13 cellular contexts compared by ENCODE assay signal in genomic region chr15:91338763-91339162, GRCh38.
A peak's percentile ranks its signal among the peaks of the same experiment; 100 is the strongest.
DNase-seq lines count a peak whose midpoint lies in the region; ATAC-seq and TF ChIP-seq lines count a peak whose summit lies in the region.
"Had no signal": no experiment of that assay in that cellular context is flagged by ENCODE, and none has a peak within 500 bp of the region (broad histone marks: within the 10 kb centered on the region; RNA-seq: fewer than 3 reads in every experiment).

No MANE protein-coding gene starts in this region.

- H3K4me3 ChIP-seq in Karpas-422 (ENCODE audit: low read length) (no peak overlapping the region), adipocyte (ENCODE audit: low read length) (no peak overlapping the region), tibial nerve (no peak overlapping the region)

- no TSS peak for BruUV-seq in Calu3 (replicated peaks; lab: Mats Ljungman, UMichigan)

- peak; percentile 17 for DNase-seq in Calu3
- peak; percentile 41 for DNase-seq in Karpas-422
- peak; percentile 15 for DNase-seq in adipocyte (ENCODE audit: low read depth)
- DNase-seq in iris pigment epithelial cell (ENCODE audit: low read depth): peak; percentile 14
- no peak for DNase-seq in tibial nerve (ENCODE audit: low spot score in 2 of 2)
- DNase-seq in activated effector memory CD4-positive, alpha-beta T cell treated with Interleukin-2 at 50 U/mL for 16 hours: no peak
- DNase-seq: activated naive CD4-positive, alpha-beta T cell; COR-L47; immature natural killer cell; NK-92 treated with Interleukin-12 subunit alpha and Interleukin-12 subunit beta, amount 100 ng/mL, for 24 hours had no signal

- no peaks in the 10 kb centered on the region for H4K20me1 ChIP-seq in Karpas-422 (ENCODE audit: insufficient read depth, low read depth, low read length)

- intact Hi-C loops in Calu3 (cut with micrococcal nuclease; ENCODE audit: unreplicated experiment): no loop called here

- no peak overlapping the region for H3K27ac ChIP-seq in Karpas-422 (ENCODE audit: low read length)
- no peak overlapping the region for H3K27ac ChIP-seq in tibial nerve

- H3K4me2 ChIP-seq in Karpas-422 (ENCODE audit: low read depth, low read length, poor library complexity, severe bottlenecking): no peak overlapping the region

- CTCF ChIA-PET in Calu3 (lab: Charles Lee): no interaction called here

- no peaks in the 10 kb centered on the region for H3K9me2 ChIP-seq in Karpas-422 (replicated peaks; ENCODE audit: insufficient read depth, low read length)

- TF ChIP-seq CTCF in Calu3 (IDR thresholded peaks at IDR 0.05; ENCODE audit: unreplicated experiment) (no peak), tibial nerve (IDR thresholded peaks at IDR 0.05) (no peak)

- no peak overlapping the region for H2AFZ ChIP-seq in Karpas-422 (ENCODE audit: low read length)

- H3K4me1 Mint-ChIP-seq in Calu3 (ENCODE audit: low read depth, unreplicated experiment): no peaks in the 10 kb centered on the region
- H3K4me1 Mint-ChIP-seq: immature natural killer cell had no signal

- H3K9me3 ChIP-seq in Karpas-422 (ENCODE audit: low read length): no peaks in the 10 kb centered on the region
- no peaks in the 10 kb centered on the region for H3K9me3 ChIP-seq in adipocyte (ENCODE audit: control insufficient read depth, low read length)
- peaks cover 0 to 4% (median 0%) of the 10 kb centered on the region in 4 donors for H3K9me3 ChIP-seq in tibial nerve

- no peaks in the 10 kb centered on the region for H3K27me3 ChIP-seq in Karpas-422 (ENCODE audit: low read length)
- H3K27me3 ChIP-seq in adipocyte (replicated peaks; ENCODE audit: control insufficient read depth, insufficient read depth, low read length): no peaks in the 10 kb centered on the region
- peaks cover 0 to 7% of the 10 kb centered on the region in 2 donors for H3K27me3 ChIP-seq in tibial nerve

- H3K36me3 ChIP-seq in Karpas-422 (ENCODE audit: insufficient read depth, low read length) (no peaks in the 10 kb centered on the region), adipocyte (ENCODE audit: control insufficient read depth, insufficient read depth, low read length, severe bottlenecking) (no peaks in the 10 kb centered on the region), tibial nerve (no peaks in the 10 kb centered on the region)

- no peaks in the 10 kb centered on the region for H3K9me3 Mint-ChIP-seq in Calu3 (ENCODE audit: low read depth, unreplicated experiment)
- H3K9me3 Mint-ChIP-seq: type B pancreatic cell had no signal

- H3K9ac ChIP-seq in Karpas-422 (ENCODE audit: low read length): no peak overlapping the region
- H3K9ac ChIP-seq in adipocyte (ENCODE audit: low read length): no peak overlapping the region

- no peaks in the 10 kb centered on the region for H3K36me3 Mint-ChIP-seq in Calu3 (ENCODE audit: insufficient read depth, unreplicated experiment)
- H3K36me3 Mint-ChIP-seq: immature natural killer cell, type B pancreatic cell had no signal

- H3K79me2 ChIP-seq in Karpas-422 (ENCODE audit: low read length): no peaks in the 10 kb centered on the region

- no peak overlapping the region for H3K4me3 Mint-ChIP-seq in Calu3 (ENCODE audit: low read depth, unreplicated experiment)
- H3K4me3 Mint-ChIP-seq: immature natural killer cell, type B pancreatic cell had no signal

- no peaks in the 10 kb centered on the region for H3K4me1 ChIP-seq in Karpas-422 (ENCODE audit: low read length)
- H3K4me1 ChIP-seq in adipocyte (ENCODE audit: control insufficient read depth, insufficient read depth, low read length): no peaks in the 10 kb centered on the region
- H3K4me1 ChIP-seq in tibial nerve: no peaks in the 10 kb centered on the region

- no peak for TF ChIP-seq POLR2A in tibial nerve (IDR thresholded peaks at IDR 0.05)

- ATAC-seq in GM21737 (IDR thresholded peaks at IDR 0.05; ENCODE audit: unreplicated experiment) (no peak), GM18520 (IDR thresholded peaks at IDR 0.05; ENCODE audit: unreplicated experiment) (no peak)

- H3K27me3 Mint-ChIP-seq in Calu3 (ENCODE audit: unreplicated experiment): peaks cover 20% of the 10 kb centered on the region

- WGBS in tibial nerve, 2 donors: 4 to 15% methylated on average over 3 of the region's 3 CpGs

- H3K27ac Mint-ChIP-seq in Calu3 (ENCODE audit: unreplicated experiment): no peak overlapping the region
- H3K27ac Mint-ChIP-seq: immature natural killer cell, type B pancreatic cell had no signal

- TF ChIP-seq EP300 in tibial nerve (IDR thresholded peaks at IDR 0.05): no peak

Comparison
In these comparisons a context has a peak if more than half of its experiments do, and no peak if none do; other contexts are left out.
1. DNase-seq: peak in Calu3 (single experiment), Karpas-422 (single experiment), adipocyte (single experiment) and iris pigment epithelial cell (single experiment); none in tibial nerve (0 of 2) and activated effector memory CD4-positive, alpha-beta T cell treated with Interleukin-2 at 50 U/mL for 16 hours (single experiment).